ENCODE assay signal across 1 cellular context in the genomic region with DNA sequence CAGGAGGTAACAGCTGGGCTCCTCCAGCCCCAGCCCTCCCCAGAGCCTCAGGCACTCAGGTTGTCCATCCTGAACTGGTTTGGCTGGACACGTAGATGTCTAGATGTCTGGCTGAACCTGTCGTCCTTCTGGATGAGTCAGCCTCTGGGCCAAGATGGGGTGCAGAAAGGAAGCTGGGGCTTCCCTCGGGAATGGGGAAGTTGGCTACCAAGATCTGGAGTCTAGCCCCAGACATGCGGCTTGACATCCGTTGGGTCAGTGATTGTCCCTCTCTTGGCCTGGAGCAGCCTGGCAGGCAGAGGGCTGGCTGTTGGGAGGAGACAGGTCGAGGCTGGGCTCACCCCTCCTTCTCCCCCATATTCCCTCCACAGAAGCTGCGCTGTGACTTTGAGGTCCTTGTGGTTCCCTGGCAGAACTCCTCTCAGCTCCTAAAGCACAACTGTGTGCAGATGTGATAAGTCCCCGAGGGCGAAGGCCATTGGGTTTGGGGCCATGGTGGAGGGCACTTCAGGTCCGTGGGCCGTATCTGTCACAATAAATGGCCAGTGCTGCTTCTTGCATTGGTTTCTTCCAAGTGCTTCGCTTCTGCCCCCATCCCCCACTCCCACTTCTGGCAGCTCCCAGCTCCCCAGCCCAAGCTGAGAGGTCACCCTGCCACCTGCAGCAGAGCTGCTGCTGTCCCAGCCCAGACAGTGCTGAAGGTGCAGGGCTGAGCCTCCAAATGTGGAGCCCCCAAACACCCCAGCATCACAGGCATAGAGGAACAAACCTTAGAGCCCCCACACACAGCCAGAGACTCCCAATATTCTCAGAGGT.
TF ChIP-seq lines count a peak whose summit lies in the region.

No MANE protein-coding gene starts in this region.

TF ChIP-seq in IMR-90, 13 proteins besides CTCF, POLR2A, EP300 and RAD21:
- TF ChIP-seq RFX5 (IDR thresholded peaks at IDR 0.05; ENCODE audit: low read depth, low read length) (no peak), MXI1 (IDR thresholded peaks at IDR 0.05; ENCODE audit: borderline replicate concordance, low read depth, low read length) (no peak), CHD1 (IDR thresholded peaks at IDR 0.05; ENCODE audit: low read depth, low read length) (no peak), MAZ (IDR thresholded peaks at IDR 0.05; ENCODE audit: borderline replicate concordance, low read depth, low read length) (no peak), RCOR1 (IDR thresholded peaks at IDR 0.05; ENCODE audit: insufficient replicate concordance, low read length) (no peak), BHLHE40 (IDR thresholded peaks at IDR 0.05; ENCODE audit: low read depth, low read length) (no peak), CEBPB (IDR thresholded peaks at IDR 0.05; ENCODE audit: low read depth, low read length) (no peak), MAFK (IDR thresholded peaks at IDR 0.05; ENCODE audit: low read depth, low read length) (no peak), SMC3 (IDR thresholded peaks at IDR 0.05; ENCODE audit: low read depth, low read length) (no peak), NFE2L2 (IDR thresholded peaks at IDR 0.05; ENCODE audit: low read depth, low read length) (no peak), FOS (IDR thresholded peaks at IDR 0.05; ENCODE audit: low read depth, low read length) (no peak)
- TF ChIP-seq, protein P1, sequence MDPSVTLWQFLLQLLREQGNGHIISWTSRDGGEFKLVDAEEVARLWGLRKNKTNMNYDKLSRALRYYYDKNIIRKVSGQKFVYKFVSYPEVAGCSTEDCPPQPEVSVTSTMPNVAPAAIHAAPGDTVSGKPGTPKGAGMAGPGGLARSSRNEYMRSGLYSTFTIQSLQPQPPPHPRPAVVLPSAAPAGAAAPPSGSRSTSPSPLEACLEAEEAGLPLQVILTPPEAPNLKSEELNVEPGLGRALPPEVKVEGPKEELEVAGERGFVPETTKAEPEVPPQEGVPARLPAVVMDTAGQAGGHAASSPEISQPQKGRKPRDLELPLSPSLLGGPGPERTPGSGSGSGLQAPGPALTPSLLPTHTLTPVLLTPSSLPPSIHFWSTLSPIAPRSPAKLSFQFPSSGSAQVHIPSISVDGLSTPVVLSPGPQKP (IDR thresholded peaks at IDR 0.05; ENCODE audit: borderline replicate concordance, low read depth, low read length) = no peak
- TF ChIP-seq, protein P2, sequence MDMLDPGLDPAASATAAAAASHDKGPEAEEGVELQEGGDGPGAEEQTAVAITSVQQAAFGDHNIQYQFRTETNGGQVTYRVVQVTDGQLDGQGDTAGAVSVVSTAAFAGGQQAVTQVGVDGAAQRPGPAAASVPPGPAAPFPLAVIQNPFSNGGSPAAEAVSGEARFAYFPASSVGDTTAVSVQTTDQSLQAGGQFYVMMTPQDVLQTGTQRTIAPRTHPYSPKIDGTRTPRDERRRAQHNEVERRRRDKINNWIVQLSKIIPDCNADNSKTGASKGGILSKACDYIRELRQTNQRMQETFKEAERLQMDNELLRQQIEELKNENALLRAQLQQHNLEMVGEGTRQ (IDR thresholded peaks at IDR 0.05; ENCODE audit: low read depth, low read length) = no peak
